In the genomic region with DNA sequence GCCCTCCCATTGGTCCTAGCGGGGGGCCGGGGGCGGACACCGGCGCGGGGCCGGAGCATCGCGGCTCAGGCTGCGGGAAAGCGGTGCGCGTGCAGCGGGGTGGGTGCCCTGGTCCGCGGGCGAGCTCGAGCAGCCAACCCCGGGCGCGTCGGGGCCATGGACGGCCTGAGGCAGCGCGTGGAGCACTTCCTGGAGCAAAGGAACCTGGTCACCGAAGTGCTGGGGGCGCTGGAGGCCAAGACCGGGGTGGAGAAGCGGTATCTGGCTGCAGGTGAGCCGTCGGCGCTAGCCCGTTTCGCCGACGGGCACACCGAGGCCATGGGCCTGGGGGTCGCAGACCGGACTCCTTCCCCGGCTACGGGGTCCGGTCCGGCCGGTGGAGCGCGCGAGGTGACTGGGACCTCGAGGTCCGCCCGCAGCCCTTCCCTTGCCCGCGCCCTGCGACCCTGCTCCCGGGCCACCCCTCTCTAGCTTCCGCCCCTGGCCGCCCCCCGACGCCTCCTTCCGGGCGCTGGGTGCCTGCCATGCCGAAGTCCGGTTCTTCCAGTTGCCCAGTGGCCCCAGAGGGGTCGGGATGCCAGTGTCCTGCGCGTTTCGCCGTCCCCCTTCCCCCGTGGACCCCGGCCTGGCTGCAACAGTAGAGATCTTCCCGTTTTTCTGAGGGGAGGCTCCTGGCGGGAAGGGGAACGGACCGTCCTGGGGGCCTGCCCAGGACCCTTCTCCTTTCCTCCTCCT, we compare ENCODE assay signal across 1 cellular context.
TF ChIP-seq lines count a peak whose summit lies in the region.

Gene REEP6 (plus strand): TSS at position 68 of the 735 bp plus-strand sequence. CDS start 89 bp downstream, at position 157.

TF ChIP-seq in K562, 482 proteins besides CTCF, POLR2A, EP300 and RAD21 (continued from another document and continues in another):
- TF ChIP-seq ZNF253 (CRISPR knock-in tag; conservative IDR thresholded peaks at IDR 0.05), result no peak
- no peak for TF ChIP-seq ADNP (tag; IDR thresholded peaks at IDR 0.05)
- no peak for TF ChIP-seq ETV1 (tag; conservative IDR thresholded peaks at IDR 0.05; ENCODE audit: low read depth)
- TF ChIP-seq TGIF2 (CRISPR knock-in tag; IDR thresholded peaks at IDR 0.05), result no peak
- no peak for TF ChIP-seq THRB (CRISPR knock-in tag; conservative IDR thresholded peaks at IDR 0.05)
- TF ChIP-seq ZKSCAN3 (CRISPR knock-in tag; IDR thresholded peaks at IDR 0.05), result no peak
- no peak for TF ChIP-seq HSF4 (CRISPR knock-in tag; IDR thresholded peaks at IDR 0.05; ENCODE audit: borderline replicate concordance)
- TF ChIP-seq ZNF282 (CRISPR knock-in tag; IDR thresholded peaks at IDR 0.05), result no peak
- TF ChIP-seq JUN (IDR thresholded peaks at IDR 0.05; ENCODE audit: borderline replicate concordance, low read depth, low read length), result no peak
- TF ChIP-seq JUN (CRISPR knock-in tag; IDR thresholded peaks at IDR 0.05; ENCODE audit: borderline replicate concordance), result no peak
- no peak for TF ChIP-seq CREM (IDR thresholded peaks at IDR 0.05; ENCODE audit: low read depth)
- 0 out of 2 replicates have a peak, but pooled peaks have one; percentile 14 for TF ChIP-seq ZNF24 (IDR thresholded peaks at IDR 0.05)
- no peak for TF ChIP-seq SREBF2 (CRISPR knock-in tag; IDR thresholded peaks at IDR 0.05)
- TF ChIP-seq MCM3 (IDR thresholded peaks at IDR 0.05), result no peak
- 0 out of 2 replicates have a peak, but pooled peaks have one; percentile 44 for TF ChIP-seq PTBP1 (IDR thresholded peaks at IDR 0.05; ENCODE audit: low read depth, low read length)
- TF ChIP-seq ZMIZ1 (IDR thresholded peaks at IDR 0.05; ENCODE audit: low read depth in 2 of 2, low read length in 2 of 2), result no peak
- TF ChIP-seq MED1 (CRISPR knock-in tag; IDR thresholded peaks at IDR 0.05; ENCODE audit: borderline replicate concordance), result no peak
- TF ChIP-seq, protein P1, sequence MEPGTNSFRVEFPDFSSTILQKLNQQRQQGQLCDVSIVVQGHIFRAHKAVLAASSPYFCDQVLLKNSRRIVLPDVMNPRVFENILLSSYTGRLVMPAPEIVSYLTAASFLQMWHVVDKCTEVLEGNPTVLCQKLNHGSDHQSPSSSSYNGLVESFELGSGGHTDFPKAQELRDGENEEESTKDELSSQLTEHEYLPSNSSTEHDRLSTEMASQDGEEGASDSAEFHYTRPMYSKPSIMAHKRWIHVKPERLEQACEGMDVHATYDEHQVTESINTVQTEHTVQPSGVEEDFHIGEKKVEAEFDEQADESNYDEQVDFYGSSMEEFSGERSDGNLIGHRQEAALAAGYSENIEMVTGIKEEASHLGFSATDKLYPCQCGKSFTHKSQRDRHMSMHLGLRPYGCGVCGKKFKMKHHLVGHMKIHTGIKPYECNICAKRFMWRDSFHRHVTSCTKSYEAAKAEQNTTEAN (CRISPR knock-in tag; IDR thresholded peaks at IDR 0.05), result no peak
- no peak for TF ChIP-seq ZNF609 (CRISPR knock-in tag; IDR thresholded peaks at IDR 0.05; ENCODE audit: borderline replicate concordance)
- TF ChIP-seq TCF7L2 (IDR thresholded peaks at IDR 0.05; ENCODE audit: low read depth, low read length), result no peak
- TF ChIP-seq ZNF398 (CRISPR knock-in tag; IDR thresholded peaks at IDR 0.05), result no peak
- no peak for TF ChIP-seq ZNF232 (CRISPR knock-in tag; IDR thresholded peaks at IDR 0.05)
- no peak for TF ChIP-seq ZBTB40 (IDR thresholded peaks at IDR 0.05)
- no peak for TF ChIP-seq ZBTB40 (CRISPR knock-in tag; IDR thresholded peaks at IDR 0.05)
- TF ChIP-seq SRSF7 (optimal IDR thresholded peaks at IDR 0.05; ENCODE audit: low read depth, low read length), result no peak
- TF ChIP-seq, protein P2, sequence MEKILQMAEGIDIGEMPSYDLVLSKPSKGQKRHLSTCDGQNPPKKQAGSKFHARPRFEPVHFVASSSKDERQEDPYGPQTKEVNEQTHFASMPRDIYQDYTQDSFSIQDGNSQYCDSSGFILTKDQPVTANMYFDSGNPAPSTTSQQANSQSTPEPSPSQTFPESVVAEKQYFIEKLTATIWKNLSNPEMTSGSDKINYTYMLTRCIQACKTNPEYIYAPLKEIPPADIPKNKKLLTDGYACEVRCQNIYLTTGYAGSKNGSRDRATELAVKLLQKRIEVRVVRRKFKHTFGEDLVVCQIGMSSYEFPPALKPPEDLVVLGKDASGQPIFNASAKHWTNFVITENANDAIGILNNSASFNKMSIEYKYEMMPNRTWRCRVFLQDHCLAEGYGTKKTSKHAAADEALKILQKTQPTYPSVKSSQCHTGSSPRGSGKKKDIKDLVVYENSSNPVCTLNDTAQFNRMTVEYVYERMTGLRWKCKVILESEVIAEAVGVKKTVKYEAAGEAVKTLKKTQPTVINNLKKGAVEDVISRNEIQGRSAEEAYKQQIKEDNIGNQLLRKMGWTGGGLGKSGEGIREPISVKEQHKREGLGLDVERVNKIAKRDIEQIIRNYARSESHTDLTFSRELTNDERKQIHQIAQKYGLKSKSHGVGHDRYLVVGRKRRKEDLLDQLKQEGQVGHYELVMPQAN (IDR thresholded peaks at IDR 0.05; ENCODE audit: borderline replicate concordance), result peak; percentile 37; the same call in 1 of the 2 replicates
- TF ChIP-seq TAF15 (IDR thresholded peaks at IDR 0.05; ENCODE audit: low read depth, low read length), result no peak
